ENCODE assay signal across 1 cellular context in genomic region chr7:128020161-128020560, GRCh38.
TF ChIP-seq lines count a peak whose summit lies in the region.

No MANE protein-coding gene starts in this region.

TF ChIP-seq in K562, 482 proteins besides CTCF, POLR2A, EP300 and RAD21 (continued from another document and continues in another):
- TF ChIP-seq BRF2 (IDR thresholded peaks at IDR 0.05; ENCODE audit: borderline replicate concordance, insufficient read depth, insufficient read length) (no peak), U2AF2 (optimal IDR thresholded peaks at IDR 0.05; ENCODE audit: low read depth, low read length) (no peak), HDAC8 (tag; IDR thresholded peaks at IDR 0.05) (no peak), EHMT2 (IDR thresholded peaks at IDR 0.05) (peak; percentile 51; the same call in 1 of the 2 replicates), SP2 (IDR thresholded peaks at IDR 0.05; ENCODE audit: extremely low read depth, low read depth, low read length, poor library complexity, severe bottlenecking) (no peak), MTA3 (IDR thresholded peaks at IDR 0.05; ENCODE audit: borderline replicate concordance) (no peak), E2F5 (CRISPR knock-in tag; IDR thresholded peaks at IDR 0.05) (no peak), ESRRA (IDR thresholded peaks at IDR 0.05; ENCODE audit: borderline replicate concordance, low read depth) (0 out of 2 replicates have a peak, but pooled peaks have one; percentile 38), POU5F1 (IDR thresholded peaks at IDR 0.05; ENCODE audit: borderline replicate concordance, low read depth, low read length, partially characterized antibody) (no peak), IFI16 (CRISPR knock-in tag; IDR thresholded peaks at IDR 0.05) (no peak), CBX2 (IDR thresholded peaks at IDR 0.05; ENCODE audit: insufficient read depth, low read length, poor library complexity, severe bottlenecking) (no peak), TFAP4 (CRISPR knock-in tag; IDR thresholded peaks at IDR 0.05; ENCODE audit: borderline replicate concordance) (peak; percentile 40; the same call in 1 of the 2 replicates), ZBTB9 (CRISPR knock-in tag; IDR thresholded peaks at IDR 0.05) (no peak), MITF (IDR thresholded peaks at IDR 0.05) (no peak), TEAD4 (IDR thresholded peaks at IDR 0.05; ENCODE audit: low read length) (0 out of 2 replicates have a peak, but pooled peaks have one; percentile 20), TEAD4 (CRISPR knock-in tag; IDR thresholded peaks at IDR 0.05; ENCODE audit: borderline replicate concordance) (no peak), TAF7 (tag; IDR thresholded peaks at IDR 0.05) (no peak), HCFC1 (IDR thresholded peaks at IDR 0.05; ENCODE audit: low read depth, low read length) (0 out of 2 replicates have a peak, but pooled peaks have one; percentile 46), TGIF2 (CRISPR knock-in tag; IDR thresholded peaks at IDR 0.05) (no peak), RCOR1 (IDR thresholded peaks at IDR 0.05; ENCODE audit: borderline replicate concordance in 1 of 2, low read depth in 2 of 2, low read length in 2 of 2) (0 out of 4 replicates have a peak, but pooled peaks of 1 of the 2 experiments have one; percentile 37), JUND (IDR thresholded peaks at IDR 0.05; ENCODE audit: borderline replicate concordance, low read depth, low read length) (peak; percentile 45; the same call in 1 of the 2 replicates), JUND (tag; IDR thresholded peaks at IDR 0.05; ENCODE audit: borderline replicate concordance, low read depth, low read length) (no peak; the same call in 2 of the 3 replicates), ZEB2 (IDR thresholded peaks at IDR 0.05) (peak; percentile 81; the same call in 1 of the 2 replicates), ZNF384 (IDR thresholded peaks at IDR 0.05; ENCODE audit: low read depth, low read length) (no peak), PHF21A (IDR thresholded peaks at IDR 0.05; ENCODE audit: borderline replicate concordance, low read depth) (no peak), HLTF (IDR thresholded peaks at IDR 0.05) (no peak), ELF2 (CRISPR knock-in tag; IDR thresholded peaks at IDR 0.05) (no peak), MEF2A (IDR thresholded peaks at IDR 0.05; ENCODE audit: control insufficient read depth, low read depth, low read length) (no peak), ILF3 (IDR thresholded peaks at IDR 0.05; ENCODE audit: borderline replicate concordance) (0 out of 2 replicates have a peak, but pooled peaks have one; percentile 28), MLX (CRISPR knock-in tag; conservative IDR thresholded peaks at IDR 0.05) (no peak), ZNF778 (CRISPR knock-in tag; IDR thresholded peaks at IDR 0.05) (no peak), BHLHE40 (IDR thresholded peaks at IDR 0.05; ENCODE audit: low read length) (no peak), GATAD2A (IDR thresholded peaks at IDR 0.05) (peak; percentile 37; the same call in 1 of the 2 replicates), KAT2B (IDR thresholded peaks at IDR 0.05; ENCODE audit: low read depth, low read length) (peak; percentile 81), SRF (CRISPR knock-in tag; IDR thresholded peaks at IDR 0.05) (peak in 1 of 2 experiments; percentile 18; a peak in 1 of 4 replicates), SREBF2 (CRISPR knock-in tag; IDR thresholded peaks at IDR 0.05) (no peak), CHD1 (IDR thresholded peaks at IDR 0.05; ENCODE audit: low read length) (no peak), DPF2 (IDR thresholded peaks at IDR 0.05) (0 out of 2 replicates have a peak, but pooled peaks have one; percentile 43), C11orf30 (IDR thresholded peaks at IDR 0.05; ENCODE audit: low read depth) (no peak), ZNF408 (CRISPR knock-in tag; IDR thresholded peaks at IDR 0.05; ENCODE audit: low read depth) (no peak), CTBP1 (IDR thresholded peaks at IDR 0.05; ENCODE audit: borderline replicate concordance) (peak; percentile 62; the same call in 1 of the 2 replicates), CC2D1A (IDR thresholded peaks at IDR 0.05) (peak; percentile 88), NRF1 (conservative IDR thresholded peaks at IDR 0.05 in 1 of 2, IDR thresholded peaks at IDR 0.05 in 1 of 2) (0 out of 4 replicates have a peak, but pooled peaks of 1 of the 2 experiments have one; percentile 15), RERE (CRISPR knock-in tag; IDR thresholded peaks at IDR 0.05; ENCODE audit: borderline replicate concordance) (no peak), CHD2 (IDR thresholded peaks at IDR 0.05; ENCODE audit: low read depth, low read length) (no peak), HDAC2 (IDR thresholded peaks at IDR 0.05) (0 out of 2 replicates have a peak, but pooled peaks have one; percentile 28), TRIM24 (IDR thresholded peaks at IDR 0.05) (no peak; a peak in 2 of 4 replicates), NR2C1 (IDR thresholded peaks at IDR 0.05) (peak; percentile 52), NR2C1 (tag; IDR thresholded peaks at IDR 0.05) (0 out of 2 replicates have a peak, but pooled peaks have one; percentile 33), CTCFL (IDR thresholded peaks at IDR 0.05; ENCODE audit: borderline replicate concordance, insufficient read depth, low read depth, low read length, poor library complexity, severe bottlenecking) (peak; percentile 97), SRSF9 (IDR thresholded peaks at IDR 0.05; ENCODE audit: borderline replicate concordance, low read depth, low read length) (no peak), CHAMP1 (IDR thresholded peaks at IDR 0.05) (peak; percentile 89), ZNF57 (CRISPR knock-in tag; IDR thresholded peaks at IDR 0.05) (no peak)
